In the genomic region with DNA sequence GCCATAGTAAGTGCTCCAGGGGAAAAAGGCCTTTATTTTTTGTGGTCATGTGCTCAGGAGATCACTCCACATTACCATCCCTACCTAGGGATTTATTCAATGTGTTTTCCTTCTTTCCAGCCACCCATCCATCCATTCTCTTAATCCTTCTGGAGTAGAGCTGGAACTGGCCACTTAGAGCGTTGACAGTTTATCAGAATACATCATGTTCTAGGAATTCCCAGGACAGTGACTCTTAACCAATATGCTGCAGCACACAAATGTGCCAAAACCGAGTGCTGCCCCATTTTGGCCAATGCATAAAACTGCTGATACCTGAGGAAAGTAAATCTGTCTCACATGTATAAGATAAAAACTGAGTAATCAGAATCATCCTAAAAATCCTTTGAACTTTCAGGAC, we compare ENCODE assay signal across 26 cellular contexts.
"Had no signal": no experiment of that assay in that cellular context is flagged by ENCODE, and none has a peak within 500 bp of the region (broad histone marks: within the 10 kb centered on the region; RNA-seq: fewer than 3 reads in every experiment).

No MANE protein-coding gene starts in this region.

- H3K27ac ChIP-seq: ascending aorta, body of pancreas, Peyer's patch, RWPE1 had no signal

- H3K27me3 ChIP-seq: ascending aorta, body of pancreas, MG63, Peyer's patch had no signal

- H3K4me3 Mint-ChIP-seq: activated CD8-positive, alpha-beta T cell treated with anti-CD3 and anti-CD28 coated beads, Interleukin-2, amount 10 ng/mL, durations not matched to agents 7 days and 5 days; activated naive CD8-positive, alpha-beta T cell treated with anti-CD3 and anti-CD28 coated beads, Interleukin-2, amount 10 ng/mL, durations not matched to agents 7 days and 5 days; T-helper 17 cell; WTC11 had no signal

- H3K9me3 ChIP-seq: ascending aorta, body of pancreas, MG63, Peyer's patch had no signal

- H3K4me1 Mint-ChIP-seq: activated naive CD8-positive, alpha-beta T cell treated with anti-CD3 and anti-CD28 coated beads, Interleukin-2, amount 10 ng/mL, durations not matched to agents 7 days and 5 days; WTC11 had no signal

- H3K4me3 ChIP-seq: ascending aorta, body of pancreas, MG63, Peyer's patch had no signal

- H3K4me1 ChIP-seq: ascending aorta, body of pancreas, Peyer's patch had no signal

- H3K9me3 Mint-ChIP-seq: activated naive CD8-positive, alpha-beta T cell treated with anti-CD3 and anti-CD28 coated beads, Interleukin-2, amount 10 ng/mL, durations not matched to agents 7 days and 5 days had no signal

- H3K27ac Mint-ChIP-seq: activated CD8-positive, alpha-beta T cell treated with anti-CD3 and anti-CD28 coated beads, Interleukin-2, amount 10 ng/mL, durations not matched to agents 7 days and 5 days; activated naive CD8-positive, alpha-beta T cell treated with anti-CD3 and anti-CD28 coated beads, Interleukin-2, amount 10 ng/mL, durations not matched to agents 7 days and 5 days; T-helper 17 cell; WTC11 had no signal

- DNase-seq: activated CD4-positive, alpha-beta T cell treated with anti-CD3 and anti-CD28 coated beads for 48 hours; activated CD4-positive, alpha-beta T cell treated with anti-CD3 and anti-CD28 coated beads, Interleukin-2, amount 50 U/mL, for 4 hours; activated CD4-positive, CD25-positive, alpha-beta regulatory T cell treated with anti-CD3 and anti-CD28 coated beads, Interleukin-2, amount 50 U/mL, for 72 hours; activated CD8-positive, alpha-beta memory T cell treated with anti-CD3 and anti-CD28 coated beads, Interleukin-2, amount 50 U/mL, for 48 hours; activated CD8-positive, alpha-beta T cell treated with anti-CD3 and anti-CD28 coated beads, Interleukin-2, amount 10 ng/mL, durations not matched to agents 7 days and 5 days; activated naive CD4-positive, alpha-beta T cell treated with anti-CD3 and anti-CD28 coated beads, Interleukin-2, amount 50 U/mL, for 16 hours; activated naive CD8-positive, alpha-beta T cell treated with anti-CD3 and anti-CD28 coated beads, Interleukin-2, amount 10 ng/mL, durations not matched to agents 7 days and 5 days; activated T-cell treated with anti-CD3 and anti-CD28 coated beads, Interleukin-2, amount 50 U/mL, for 1 hour; amniotic stem cell; body of pancreas; MG63; MV-4-11; NCI-H1105; NCI-H1436 treated with DMSO at 0.1 percent for 48 hours; NCI-H187; NCI-H2081; NCI-H510A treated with DMSO at 0.1 percent for 48 hours; NCI-H69; NK-92 treated with Interleukin-12 subunit alpha and Interleukin-12 subunit beta, amount 100 ng/mL, for 24 hours; Peyer's patch; SHP77 treated with DMSO at 0.1 percent for 48 hours; T-helper 17 cell; T-helper 9 cell had no signal

- H3K27me3 Mint-ChIP-seq: activated naive CD8-positive, alpha-beta T cell treated with anti-CD3 and anti-CD28 coated beads, Interleukin-2, amount 10 ng/mL, durations not matched to agents 7 days and 5 days; T-helper 17 cell had no signal
